In genomic region chr3:183517656-183518055, GRCh38 we compare ENCODE assay signal across 1 cellular context.
TF ChIP-seq lines count a peak whose summit lies in the region.

No MANE protein-coding gene starts in this region.

TF ChIP-seq in H1, 55 proteins besides CTCF, POLR2A, EP300 and RAD21:
- no peak for TF ChIP-seq FOSL1 (IDR thresholded peaks at IDR 0.05; ENCODE audit: insufficient read depth, low read depth, low read length)
- no peak for TF ChIP-seq TAF1 (IDR thresholded peaks at IDR 0.05; ENCODE audit: low read depth, low read length)
- TF ChIP-seq NANOG (IDR thresholded peaks at IDR 0.05; ENCODE audit: insufficient read depth, low read depth, low read length, poor library complexity, severe bottlenecking), result no peak
- TF ChIP-seq CHD2 (IDR thresholded peaks at IDR 0.05; ENCODE audit: low read length), result no peak
